ENCODE assay signal across 18 cellular contexts in genomic region chr21:44998621-44999427, GRCh38.
"Had no signal": no experiment of that assay in that cellular context is flagged by ENCODE, and none has a peak within 500 bp of the region (broad histone marks: within the 10 kb centered on the region; RNA-seq: fewer than 3 reads in every experiment).

No MANE protein-coding gene starts in this region.

- ATAC-seq: activated CD4-positive, CD25-positive, alpha-beta regulatory T cell treated with anti-CD3 and anti-CD28 coated beads, Interleukin-2, amount 50 U/mL, for 24 hours; activated T-helper 17 cell treated with anti-CD3 and anti-CD28 coated beads, Interleukin-2, amount 50 U/mL, for 72 hours had no signal

- H3K27ac ChIP-seq: brain microvascular endothelial cell, VCaP had no signal

- H3K9ac ChIP-seq: SK-N-SH had no signal

- H3K27me3 ChIP-seq: ascending aorta, brain microvascular endothelial cell had no signal

- DNase-seq: activated CD4-positive, alpha-beta T cell treated with anti-CD3 and anti-CD28 coated beads, Interleukin-2, amount 50 U/mL, for 1 hour; activated CD8-positive, alpha-beta memory T cell treated with anti-CD3 and anti-CD28 coated beads for 24 hours; activated CD8-positive, alpha-beta memory T cell treated with anti-CD3 and anti-CD28 coated beads, Interleukin-2, amount 50 U/mL, for 4 hours; activated T-cell treated with anti-CD3 and anti-CD28 coated beads, Interleukin-2, amount 50 U/mL, for 24 hours; brain microvascular endothelial cell; central memory CD4-positive, alpha-beta T cell; effector memory CD4-positive, alpha-beta T cell; foreskin melanocyte; hippocampal formation; nephron progenitor cell; occipital lobe; SK-N-SH; stimulated activated naive B cell treated with anti-CD40 and anti-IgM and Interleukin-4, amounts not matched to agents 10 μg/mL and 1 μg/mL and 100 μg/mL, for 72 hours; T-helper 2 cell had no signal

- H3K9me3 ChIP-seq: ascending aorta, SK-N-SH had no signal

- H3K4me3 ChIP-seq: ascending aorta had no signal

- H3K36me3 ChIP-seq: ascending aorta, brain microvascular endothelial cell had no signal

- H3K4me2 ChIP-seq: SK-N-SH had no signal
